8 cellular contexts compared by ENCODE assay signal in the genomic region with DNA sequence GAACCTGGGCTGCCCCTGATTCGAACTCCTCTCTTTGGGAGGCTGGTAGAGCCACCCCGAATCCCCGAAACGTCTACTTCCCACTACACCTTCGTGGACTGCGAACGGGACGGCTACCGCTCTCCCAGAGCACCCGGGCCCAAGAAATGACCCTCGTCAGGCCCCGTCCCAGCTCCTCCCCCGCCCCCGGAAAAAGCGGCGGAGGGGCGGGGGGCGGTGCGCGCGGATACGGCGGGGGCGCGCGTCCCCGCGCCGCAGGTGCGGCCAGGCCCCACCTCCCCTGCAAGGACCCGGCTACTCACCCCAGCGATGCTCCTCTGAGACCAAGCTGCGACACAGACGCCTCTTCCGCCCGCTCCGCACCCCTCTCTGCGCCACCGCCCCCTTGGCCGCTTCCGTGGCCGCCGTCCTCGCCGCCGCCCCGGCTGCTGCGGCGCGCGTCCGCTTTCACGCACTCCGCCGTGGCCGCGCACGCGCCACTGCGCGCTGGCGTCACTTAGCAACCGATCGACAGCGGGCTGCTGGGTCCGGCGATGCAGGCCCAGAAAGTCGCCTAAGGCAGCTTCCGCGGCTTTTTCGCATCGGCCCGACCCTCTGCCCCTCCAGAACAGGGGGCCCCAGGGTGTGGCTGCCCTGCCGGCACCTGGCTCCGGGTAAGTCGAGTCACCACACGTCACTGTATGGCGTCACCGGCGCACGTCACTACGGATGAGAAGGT. TPM values are rescaled to one million over a fixed set of nuclear protein-coding genes. Genes with fewer than 3 reads are reported as not detected.
DNase-seq lines count a peak whose midpoint lies in the region; ATAC-seq, FAIRE-seq and TF ChIP-seq lines count a peak whose summit lies in the region.

A gene (minus strand): TSS at position 432 of the 718 bp plus-strand sequence.

- H3K9me2 ChIP-seq in Loucy (replicated peaks; ENCODE audit: low read depth, low read length) = no peaks in the 10 kb centered on the region

- TF ChIP-seq CTCF in Loucy (conservative IDR thresholded peaks at IDR 0.05; ENCODE audit: low read length) (no peak), parathyroid adenoma (IDR thresholded peaks at IDR 0.05) (no peak), tibial artery (IDR thresholded peaks at IDR 0.05) (peak in 1 of 2 experiments; percentile 13)

- H2AFZ ChIP-seq in Loucy (ENCODE audit: low read length) = peak within 1 kb of the TSS; percentile 100
- H2AFZ ChIP-seq in parathyroid adenoma = peak within 1 kb of the TSS; percentile 98

- DNase-seq in GF-D8 (lab: John Stamatoyannopoulos, UW) (peak; percentile 54), H54 (ENCODE audit: insufficient read length, low spot score) (peak; percentile 76), SKM-1 treated with dmso at 0.1 percent for 144 hours (lab: John Stamatoyannopoulos, UW; ENCODE audit: unreplicated experiment) (peak; percentile 68), Right ventricle myocardium superior (peak; percentile 92), tibial artery (peak; percentile 76 to 87)
- DNase-seq in activated naive CD8-positive, alpha-beta T cell treated with anti-CD3 and anti-CD28 coated beads for 36 hours = peak; percentile 86

- H3K9ac ChIP-seq in Loucy (ENCODE audit: low read depth, low read length, poor library complexity, severe bottlenecking) (peak within 1 kb of the TSS; percentile 89), parathyroid adenoma (peak within 1 kb of the TSS; percentile 82)

- H3K79me2 ChIP-seq in Loucy (ENCODE audit: insufficient read depth, low read length) (peaks cover 8% of the 10 kb centered on the region), parathyroid adenoma (peaks cover 11% of the 10 kb centered on the region)

- H3K4me3 Mint-ChIP-seq in activated naive CD8-positive, alpha-beta T cell treated with anti-CD3 and anti-CD28 coated beads for 36 hours = peak within 1 kb of the TSS; percentile 93

- H3F3A ChIP-seq in Loucy (ENCODE audit: low read depth) = no peaks in the 10 kb centered on the region; the same call in 1 of the 2 replicates

- H3K9me3 ChIP-seq in Loucy (ENCODE audit: insufficient read depth, low read depth, low read length) (no peaks in the 10 kb centered on the region), parathyroid adenoma (ENCODE audit: control insufficient read depth, low read length) (no peaks in the 10 kb centered on the region), tibial artery (no peaks in the 10 kb centered on the region)

- peak; percentile 96 for ATAC-seq in Right ventricle myocardium superior (ENCODE audit: poor library complexity)

- H3K27ac ChIP-seq in parathyroid adenoma (peak within 1 kb of the TSS; percentile 93), tibial artery (peak within 1 kb of the TSS; percentile 91 to 94)

- H3K4me1 ChIP-seq in Loucy (ENCODE audit: insufficient read depth, low read length, poor library complexity, severe bottlenecking) (peaks cover 32% of the 10 kb centered on the region), parathyroid adenoma (peaks cover 10% of the 10 kb centered on the region), tibial artery (peaks cover 0 to 19% (median 10%) of the 10 kb centered on the region in 4 donors)

- H3K4me2 ChIP-seq in Loucy (ENCODE audit: low read depth, low read length, poor library complexity, severe bottlenecking) = peak within 1 kb of the TSS; percentile 99
- H3K4me2 ChIP-seq in parathyroid adenoma (ENCODE audit: low read length) = peak within 1 kb of the TSS; percentile 97

- H3K9me3 Mint-ChIP-seq in activated naive CD8-positive, alpha-beta T cell treated with anti-CD3 and anti-CD28 coated beads for 36 hours = peaks cover 1% of the 10 kb centered on the region

- TF ChIP-seq POLR2A in H54 (IDR thresholded peaks at IDR 0.05; ENCODE audit: low read depth, low read length) = peak; percentile 36; the same call in 1 of the 2 replicates

- H3K27me3 ChIP-seq in Loucy (ENCODE audit: insufficient read depth, low read length, poor library complexity, severe bottlenecking) (no peaks in the 10 kb centered on the region), parathyroid adenoma (ENCODE audit: control insufficient read depth, insufficient read depth, low read length) (no peaks in the 10 kb centered on the region), tibial artery (no peaks in the 10 kb centered on the region)

- intact Hi-C loops in Right ventricle myocardium superior (cut with DNase I) = no loop called here
- intact Hi-C loops in tibial artery (cut with DNase I; ENCODE audit: low total_unique reads) = loop anchor here (10.0 kb wide), 1 partner anchor 65 kb away; a partner anchor contains a TSS

- peaks cover 43% of the 10 kb centered on the region for H3K4me1 Mint-ChIP-seq in activated naive CD8-positive, alpha-beta T cell treated with anti-CD3 and anti-CD28 coated beads for 36 hours

- H3K4me3 ChIP-seq in Loucy (ENCODE audit: low read length, poor library complexity, severe bottlenecking) = peak within 1 kb of the TSS; percentile 95
- peak within 1 kb of the TSS; percentile 96 for H3K4me3 ChIP-seq in parathyroid adenoma (ENCODE audit: low read depth, low read length)
- H3K4me3 ChIP-seq in tibial artery = peak within 1 kb of the TSS; percentile 77 to 86

- no peak for FAIRE-seq in H54 (lab: Jason Lieb, UNC)

- H3K27ac Mint-ChIP-seq in activated naive CD8-positive, alpha-beta T cell treated with anti-CD3 and anti-CD28 coated beads for 36 hours = peak within 1 kb of the TSS; percentile 89

- no peaks in the 10 kb centered on the region for H3K27me3 Mint-ChIP-seq in activated naive CD8-positive, alpha-beta T cell treated with anti-CD3 and anti-CD28 coated beads for 36 hours

- H3K36me3 ChIP-seq in Loucy (ENCODE audit: insufficient read depth, low read length) = no peaks in the 10 kb centered on the region
- no peaks in the 10 kb centered on the region for H3K36me3 ChIP-seq in parathyroid adenoma (ENCODE audit: control insufficient read depth, insufficient read depth, low read length)
- no peaks in the 10 kb centered on the region for H3K36me3 ChIP-seq in tibial artery

- no peaks in the 10 kb centered on the region for H4K20me1 ChIP-seq in Loucy (ENCODE audit: insufficient read depth, low read length, poor library complexity, severe bottlenecking)

- H3K36me3 Mint-ChIP-seq in activated naive CD8-positive, alpha-beta T cell treated with anti-CD3 and anti-CD28 coated beads for 36 hours = peaks cover 2% of the 10 kb centered on the region

RNA-seq across cellular contexts. Expression of the gene that starts here (rescaled TPM):
- total RNA-seq in activated naive CD8-positive, alpha-beta T cell treated with anti-CD3 and anti-CD28 coated beads for 36 hours = 1 to 10 TPM; 6.8 to 7.0 TPM
- total RNA-seq in Right ventricle myocardium superior = 14.9 TPM

Comparison
In these comparisons a context has a peak if more than half of its experiments do, and no peak if none do; other contexts are left out.
1. Peak in every context shown above with its lines: DNase-seq, ATAC-seq, H3K4me3 ChIP-seq and H3K27ac ChIP-seq.